Comparison of ENCODE assay signal across 14 cellular contexts in genomic region chr13:93262729-93263128, GRCh38. TPM values are rescaled to one million over a fixed set of nuclear protein-coding genes. Genes with fewer than 3 reads are reported as not detected.
DNase-seq lines count a peak whose midpoint lies in the region; ATAC-seq and TF ChIP-seq lines count a peak whose summit lies in the region.
"Had no signal": no experiment of that assay in that cellular context is flagged by ENCODE, and none has a peak within 500 bp of the region (broad histone marks: within the 10 kb centered on the region; RNA-seq: fewer than 3 reads in every experiment).

No MANE protein-coding gene starts in this region.

- no peak overlapping the region for H3K27ac Mint-ChIP-seq in endothelial cell (ENCODE audit: unreplicated experiment)
- H3K27ac Mint-ChIP-seq: CD8-positive, alpha-beta T cell had no signal

- DNase-seq in HEK293T (ENCODE audit: extremely low spot score) (no peak), amniotic epithelial cell (ENCODE audit: low read depth) (peak; percentile 90), iris pigment epithelial cell (ENCODE audit: low read depth) (peak; percentile 57), GM10266 (ENCODE audit: extremely low spot score) (no peak), endothelial cell (ENCODE audit: low spot score) (no peak)
- DNase-seq: activated CD4-positive, alpha-beta T cell treated with anti-CD3 and anti-CD28 coated beads, Interleukin-2, amount 50 U/mL, for 1 hour; CD8-positive, alpha-beta T cell; gastrocnemius medialis; GDM1; NCI-H2107; psoas muscle; T-helper 9 cell had no signal

- H3K27me3 Mint-ChIP-seq in endothelial cell (ENCODE audit: unreplicated experiment), result peaks cover 1% of the 10 kb centered on the region

- CTCF ChIA-PET in HEK293T (lab: Yijun Ruan, JAX), result interaction anchor here (0.5 to 0.6 kb wide), 2 partner anchors 8 to 1153 kb away, joined by 3 to 4 read pairs; no protein-coding TSS in a partner anchor

- ATAC-seq in HG03095 (IDR thresholded peaks at IDR 0.05; ENCODE audit: unreplicated experiment) (no peak), GM18870 (IDR thresholded peaks at IDR 0.05; ENCODE audit: unreplicated experiment) (no peak)
- ATAC-seq: CD8-positive, alpha-beta T cell; gastrocnemius medialis; psoas muscle had no signal

- H3K4me3 Mint-ChIP-seq in endothelial cell (ENCODE audit: unreplicated experiment), result no peak overlapping the region
- H3K4me3 Mint-ChIP-seq: CD8-positive, alpha-beta T cell had no signal

- POLR2A ChIA-PET in HEK293T (lab: Yijun Ruan, JAX), result interaction anchor here (1.8 kb wide), 1 partner anchor 34 kb away, joined by 5 read pairs; no protein-coding TSS in a partner anchor

- no peaks in the 10 kb centered on the region for H3K4me1 Mint-ChIP-seq in endothelial cell (ENCODE audit: unreplicated experiment)

- H3K36me3 Mint-ChIP-seq in endothelial cell (ENCODE audit: low read depth, unreplicated experiment), result no peaks in the 10 kb centered on the region
- H3K36me3 Mint-ChIP-seq: CD8-positive, alpha-beta T cell had no signal

- TF ChIP-seq CTCF in GM10266 (IDR thresholded peaks at IDR 0.05; ENCODE audit: control insufficient read depth, insufficient read depth, low read depth, missing control alignments) (no peak), endothelial cell (IDR thresholded peaks at IDR 0.05; ENCODE audit: unreplicated experiment) (no peak)

- H3K9me3 Mint-ChIP-seq in endothelial cell (ENCODE audit: unreplicated experiment), result no peaks in the 10 kb centered on the region
- H3K9me3 Mint-ChIP-seq: CD8-positive, alpha-beta T cell had no signal

TF ChIP-seq in HEK293T, 16 proteins besides CTCF, POLR2A, EP300 and RAD21:
- no peak for TF ChIP-seq CTBP1 (IDR thresholded peaks at IDR 0.05; ENCODE audit: borderline replicate concordance)
- TF ChIP-seq HDGF (IDR thresholded peaks at IDR 0.05; ENCODE audit: borderline replicate concordance), result no peak
- TF ChIP-seq PKNOX1 (IDR thresholded peaks at IDR 0.05), result 0 out of 2 replicates have a peak, but pooled peaks have one; percentile 12

RNA-seq across cellular contexts. Expression of gene GPC6, which starts 36.1 kb away (rescaled TPM):
- 16.1 TPM for total RNA-seq in endothelial cell (ENCODE audit: unreplicated experiment)
- total RNA-seq: CD8-positive, alpha-beta T cell had no signal

Comparison
In these comparisons a context has a peak if more than half of its experiments do, and no peak if none do; other contexts are left out.
1. DNase-seq: peak in amniotic epithelial cell (single experiment) and iris pigment epithelial cell (single experiment); none in HEK293T (single experiment), GM10266 (single experiment) and endothelial cell (single experiment).